Comparison of ENCODE assay signal across 1 cellular context in genomic region chr16:15650019-15650697, GRCh38.
A peak's percentile ranks its signal among the peaks of the same experiment; 100 is the strongest.
TF ChIP-seq lines count a peak whose summit lies in the region.

TSS of gene NDE1 (plus strand) at chr16:15650245. CDS start at chr16:15664779, 14,534 bp downstream.

TF ChIP-seq in GM12878, 131 proteins besides CTCF, POLR2A, EP300 and RAD21 (continued from another document and continues in another):
- TF ChIP-seq NKRF (conservative IDR thresholded peaks at IDR 0.05): peak; percentile 47
- no peak for TF ChIP-seq CEBPZ (IDR thresholded peaks at IDR 0.05; ENCODE audit: low read depth, low read length)
- TF ChIP-seq GABPA (IDR thresholded peaks at IDR 0.05; ENCODE audit: low read depth): no peak
- TF ChIP-seq ZZZ3 (IDR thresholded peaks at IDR 0.05; ENCODE audit: control insufficient read depth, insufficient read length, low read depth): no peak
- TF ChIP-seq EGR1 (IDR thresholded peaks at IDR 0.05; ENCODE audit: borderline replicate concordance in 1 of 2, low read depth in 2 of 2, low read length in 2 of 2): peak in 1 of 2 experiments; percentile 74; a peak in 1 of 3 replicates
- TF ChIP-seq KDM1A (IDR thresholded peaks at IDR 0.05; ENCODE audit: borderline replicate concordance): no peak
- TF ChIP-seq TCF12 (IDR thresholded peaks at IDR 0.05; ENCODE audit: low read depth, low read length): no peak
- no peak for TF ChIP-seq RUNX3 (IDR thresholded peaks at IDR 0.05; ENCODE audit: low read length)
- TF ChIP-seq NR2F1 (conservative IDR thresholded peaks at IDR 0.05): peak; percentile 65
- no peak for TF ChIP-seq ZNF207 (IDR thresholded peaks at IDR 0.05; ENCODE audit: borderline replicate concordance)
- no peak for TF ChIP-seq RAD51 (IDR thresholded peaks at IDR 0.05)
- no peak for TF ChIP-seq PAX8 (IDR thresholded peaks at IDR 0.05)
- no peak for TF ChIP-seq CEBPB (IDR thresholded peaks at IDR 0.05; ENCODE audit: borderline replicate concordance in 1 of 2, low read depth in 2 of 2, low read length in 2 of 2)
- peak; percentile 77; the same call in 1 of the 2 replicates for TF ChIP-seq GATAD2B (conservative IDR thresholded peaks at IDR 0.05; ENCODE audit: low read depth)
- TF ChIP-seq RELB (IDR thresholded peaks at IDR 0.05; ENCODE audit: low read depth): no peak
- TF ChIP-seq NR2C1 (IDR thresholded peaks at IDR 0.05): no peak
- no peak for TF ChIP-seq FOS (IDR thresholded peaks at IDR 0.05; ENCODE audit: borderline replicate concordance, extremely low read depth, insufficient read length)
- TF ChIP-seq HDAC6 (IDR thresholded peaks at IDR 0.05; ENCODE audit: unreplicated experiment): no peak
- TF ChIP-seq EZH2 (IDR thresholded peaks at IDR 0.05; ENCODE audit: borderline replicate concordance, control insufficient read depth, low read depth, low read length): no peak
- TF ChIP-seq EED (IDR thresholded peaks at IDR 0.05; ENCODE audit: low read depth): no peak
- TF ChIP-seq ZSCAN29 (IDR thresholded peaks at IDR 0.05): no peak
- no peak for TF ChIP-seq SKIL (IDR thresholded peaks at IDR 0.05; ENCODE audit: low read depth, poor library complexity, severe bottlenecking)
- no peak for TF ChIP-seq ZBED1 (IDR thresholded peaks at IDR 0.05; ENCODE audit: borderline replicate concordance)
- TF ChIP-seq BCLAF1 (IDR thresholded peaks at IDR 0.05): no peak
- TF ChIP-seq CBX5 (IDR thresholded peaks at IDR 0.05; ENCODE audit: low read depth): no peak
- TF ChIP-seq MAX (IDR thresholded peaks at IDR 0.05; ENCODE audit: low read depth, low read length): peak; percentile 69
- TF ChIP-seq MYB (IDR thresholded peaks at IDR 0.05; ENCODE audit: borderline replicate concordance, low read depth, low read length): no peak
- TF ChIP-seq PRDM15 (CRISPR knock-in tag; IDR thresholded peaks at IDR 0.05): no peak
- TF ChIP-seq E2F8 (IDR thresholded peaks at IDR 0.05; ENCODE audit: low read depth, partially characterized antibody): no peak
- TF ChIP-seq SUZ12 (IDR thresholded peaks at IDR 0.05; ENCODE audit: unreplicated experiment): no peak
- no peak for TF ChIP-seq PAX5 (IDR thresholded peaks at IDR 0.05; ENCODE audit: borderline replicate concordance, low read depth, low read length)
- peak; percentile 66 for TF ChIP-seq MXI1 (IDR thresholded peaks at IDR 0.05; ENCODE audit: low read depth, low read length)
- no peak for TF ChIP-seq BCL3 (IDR thresholded peaks at IDR 0.05; ENCODE audit: borderline replicate concordance, insufficient read depth, low read depth, low read length, poor library complexity, severe bottlenecking)
- no peak for TF ChIP-seq HCFC1 (IDR thresholded peaks at IDR 0.05; ENCODE audit: low read length)
- TF ChIP-seq TCF3 (IDR thresholded peaks at IDR 0.05; ENCODE audit: borderline replicate concordance, insufficient read depth, low read depth, low read length): no peak
- TF ChIP-seq FOXM1 (IDR thresholded peaks at IDR 0.05; ENCODE audit: low read depth, low read length): 0 out of 2 replicates have a peak, but pooled peaks have one; percentile 47
- TF ChIP-seq RCOR1 (conservative IDR thresholded peaks at IDR 0.05; ENCODE audit: low read depth, low read length): no peak
- TF ChIP-seq RB1 (IDR thresholded peaks at IDR 0.05; ENCODE audit: borderline replicate concordance): peak; percentile 58; the same call in 1 of the 2 replicates
- TF ChIP-seq CBX3 (IDR thresholded peaks at IDR 0.05; ENCODE audit: borderline replicate concordance, low read depth): no peak
- no peak for TF ChIP-seq SUPT20H (IDR thresholded peaks at IDR 0.05; ENCODE audit: borderline replicate concordance, control insufficient read depth, low read depth, low read length)
